23 cellular contexts compared by ENCODE assay signal in genomic region chr16:84965428-84966149, GRCh38. TPM values are rescaled to one million over a fixed set of nuclear protein-coding genes. Genes with fewer than 3 reads are reported as not detected.
A peak's percentile ranks its signal among the peaks of the same experiment; 100 is the strongest.
DNase-seq lines count a peak whose midpoint lies in the region; ATAC-seq, FAIRE-seq and TF ChIP-seq lines count a peak whose summit lies in the region.
"Had no signal": no experiment of that assay in that cellular context is flagged by ENCODE, and none has a peak within 500 bp of the region (broad histone marks: within the 10 kb centered on the region; RNA-seq: fewer than 3 reads in every experiment).

No MANE protein-coding gene starts in this region.

- no peak overlapping the region for H4K8ac ChIP-seq in IMR-90 (ENCODE audit: low read depth in 2 of 2, low read length in 2 of 2)

- H3K4me1 ChIP-seq in IMR-90 (ENCODE audit: control insufficient read depth, insufficient read depth, low read length): no peaks in the 10 kb centered on the region; the same call in 1 of the 2 replicates
- peaks cover 0 to 26% of the 10 kb centered on the region in 2 experiments; a peak in 2 of 5 replicates for H3K4me1 ChIP-seq in K562 (replicated peaks in 1 of 2; ENCODE audit: control insufficient read depth in 2 of 2, insufficient read depth in 2 of 2, low read length in 2 of 2)
- no peaks in the 10 kb centered on the region for H3K4me1 ChIP-seq in GM23248 (ENCODE audit: insufficient read depth)

- no peak overlapping the region for H3K4ac ChIP-seq in IMR-90 (ENCODE audit: low read depth, low read length)

- no peak overlapping the region for H3K18ac ChIP-seq in IMR-90 (ENCODE audit: low read depth, low read length)

- no peaks in the 10 kb centered on the region for H4K20me1 ChIP-seq in IMR-90 (ENCODE audit: insufficient read depth, low read length)
- peaks cover 6% of the 10 kb centered on the region for H4K20me1 ChIP-seq in K562 (replicated peaks; ENCODE audit: control insufficient read depth, insufficient read depth, low read length)
- no peaks in the 10 kb centered on the region for H4K20me1 ChIP-seq in GM23248 (ENCODE audit: insufficient read depth)

- TF ChIP-seq EP300 in K562 (IDR thresholded peaks at IDR 0.05; ENCODE audit: low read length): no peak

- H3K9ac ChIP-seq in IMR-90 (ENCODE audit: low read depth, low read length) (no peak overlapping the region), K562 (ENCODE audit: insufficient read depth in 1 of 2, low read depth in 2 of 2, low read length in 2 of 2) (no peak overlapping the region), GM23248 (no peak overlapping the region)
- H3K9ac ChIP-seq: BLaER1 treated with 17β-estradiol and CSF1 and Interleukin-3, amounts not matched to agents 10 nM and 100 nM had no signal

- TF ChIP-seq CTCF in IMR-90 (conservative IDR thresholded peaks at IDR 0.05; ENCODE audit: low read depth, low read length) (no peak), K562 (IDR thresholded peaks at IDR 0.05 in 2 of 3, conservative IDR thresholded peaks at IDR 0.05 in 1 of 3; ENCODE audit: insufficient read depth in 2 of 3, low read depth in 1 of 3, low read length in 3 of 3) (no peak), nephron (IDR thresholded peaks at IDR 0.05; ENCODE audit: unreplicated experiment in 3 of 3) (no peak), type B pancreatic cell (conservative IDR thresholded peaks at IDR 0.05) (no peak)

- no peak overlapping the region for H3K56ac ChIP-seq in IMR-90 (ENCODE audit: extremely low read depth, insufficient read depth, low read length)

- no peak for DNase-seq in IMR-90
- no peak for DNase-seq in K562 (ENCODE audit: extremely low read depth in 1 of 4, low spot score in 3 of 4)
- no peak for DNase-seq in type B pancreatic cell (ENCODE audit: extremely low spot score, unreplicated experiment)
- no peak for DNase-seq in GM23248
- no peak for DNase-seq in activated CD4-positive, alpha-beta T cell treated with anti-CD3 and anti-CD28 coated beads, Interleukin-2, amount 10 ng/mL, durations not matched to agents 7 days and 5 days
- no peak for DNase-seq in activated T-helper 2 cell treated with anti-CD3 and anti-CD28 coated beads, Interferon-gamma antibody, Interleukin-2, Interleukin-4, amounts not matched to agents 10 μg/mL and 5 μg/mL and 100 μg/mL, durations not matched to agents 14 hours and 24 hours and 36 hours (ENCODE audit: low spot score)
- DNase-seq: Calu3; CD8-positive, alpha-beta T cell; HFFc6; Karpas-422; NCI-H1048; NCI-H1436; NCI-H1930; NCI-H345; NCI-H524 treated with DMSO at 0.1 percent for 48 hours; PC-3; RPMI8226; SHP77 treated with DMSO at 0.1 percent for 48 hours had no signal

- no peak overlapping the region for H3K23ac ChIP-seq in IMR-90 (ENCODE audit: low read depth, low read length)

- BruUV-seq in IMR-90 (replicated peaks; lab: Mats Ljungman, UMichigan) (no TSS peak), K562 (replicated peaks; lab: Mats Ljungman, UMichigan) (no TSS peak)

- 0 out of 3 replicates have a peak overlapping the region, but pooled peaks have one; percentile 26 for H2BK15ac ChIP-seq in IMR-90 (ENCODE audit: low read depth, low read length)

- H2BK20ac ChIP-seq in IMR-90 (ENCODE audit: low read depth, low read length): no peak overlapping the region

- H2AK5ac ChIP-seq in IMR-90 (ENCODE audit: low read depth, low read length): peak overlapping the region; percentile 89

- CTCF ChIA-PET in IMR-90 (lab: Yijun Ruan, JAX) (interaction anchor here (0.8 to 1.2 kb wide), 2 partner anchors 13 to 211 kb away, joined by 3 read pairs; no protein-coding TSS in a partner anchor), K562 (lab: Yijun Ruan, JAX; ENCODE audit: low intra/inter-chr PET ratio) (no interaction called here)
- CTCF ChIA-PET in activated CD4-positive, alpha-beta T cell treated with anti-CD3 and anti-CD28 coated beads, Interleukin-2, amount 10 ng/mL, durations not matched to agents 7 days and 5 days (lab: Charles Lee): no interaction called here

- 92 to 99% methylated on average over 23 to 32 of the region's 35 CpGs for WGBS in IMR-90 (ENCODE audit: extremely low coverage in 2 of 2, insufficient read length in 1 of 2), 2 experiments
- WGBS in K562 (ENCODE audit: insufficient coverage, low coverage, missing lambda C conversion rate): 78% methylated on average over 34 of the region's 35 CpGs
- 91 to 96% methylated on average over 26 to 35 of the region's 35 CpGs for WGBS in GM23248 (ENCODE audit: low coverage in 1 of 2, low lambda C conversion rate in 2 of 2, missing lambda C conversion rate in 2 of 2), 2 experiments

- TF ChIP-seq POLR2A in IMR-90 (IDR thresholded peaks at IDR 0.05; ENCODE audit: low read depth, low read length) (no peak), K562 (conservative IDR thresholded peaks at IDR 0.05) (no peak)

- POLR2A ChIA-PET in IMR-90 (lab: Charles Lee; ENCODE audit: unreplicated experiment) (no interaction called here), K562 (lab: Yijun Ruan, JAX) (interaction anchor here (1.7 kb wide), 1 partner anchor 12 kb away, joined by 7 read pairs; no protein-coding TSS in a partner anchor)
- POLR2A ChIA-PET in activated CD4-positive, alpha-beta T cell treated with anti-CD3 and anti-CD28 coated beads, Interleukin-2, amount 10 ng/mL, durations not matched to agents 7 days and 5 days (lab: Charles Lee): no interaction called here

- H3K4me1 Mint-ChIP-seq in nephron (peaks cover 33% of the 10 kb centered on the region), type B pancreatic cell (ENCODE audit: unreplicated experiment) (peaks cover 28% of the 10 kb centered on the region)
- H3K4me1 Mint-ChIP-seq in activated CD4-positive, alpha-beta T cell treated with anti-CD3 and anti-CD28 coated beads, Interleukin-2, amount 10 ng/mL, durations not matched to agents 7 days and 5 days: peaks cover 4% of the 10 kb centered on the region
- H3K4me1 Mint-ChIP-seq in activated T-helper 2 cell treated with anti-CD3 and anti-CD28 coated beads, Interferon-gamma antibody, Interleukin-2, Interleukin-4, amounts not matched to agents 10 μg/mL and 5 μg/mL and 100 μg/mL, durations not matched to agents 14 hours and 24 hours and 36 hours (ENCODE audit: low read depth): peaks cover under 1% of the 10 kb centered on the region

- H2BK5ac ChIP-seq in IMR-90 (ENCODE audit: low read depth, low read length, poor library complexity, severe bottlenecking): no peak overlapping the region

- no peaks in the 10 kb centered on the region for H3K79me2 ChIP-seq in K562 (ENCODE audit: control insufficient read depth, insufficient read depth, low read length)
- no peaks in the 10 kb centered on the region for H3K79me2 ChIP-seq in GM23248 (ENCODE audit: insufficient read depth)

- H2AFZ ChIP-seq in IMR-90 (replicated peaks; ENCODE audit: low read length, poor library complexity) (peak overlapping the region; percentile 32), K562 (ENCODE audit: low read depth, low read length) (no peak overlapping the region), GM23248 (no peak overlapping the region)

- no peak overlapping the region for H3K4me3 Mint-ChIP-seq in nephron
- H3K4me3 Mint-ChIP-seq in type B pancreatic cell: peak overlapping the region; percentile 23
- H3K4me3 Mint-ChIP-seq in activated CD4-positive, alpha-beta T cell treated with anti-CD3 and anti-CD28 coated beads, Interleukin-2, amount 10 ng/mL, durations not matched to agents 7 days and 5 days: no peak overlapping the region
- no peak overlapping the region for H3K4me3 Mint-ChIP-seq in activated T-helper 2 cell treated with anti-CD3 and anti-CD28 coated beads, Interferon-gamma antibody, Interleukin-2, Interleukin-4, amounts not matched to agents 10 μg/mL and 5 μg/mL and 100 μg/mL, durations not matched to agents 14 hours and 24 hours and 36 hours (ENCODE audit: low read depth)
- H3K4me3 Mint-ChIP-seq: CD8-positive, alpha-beta T cell; HFFc6 had no signal

- H3K9me1 ChIP-seq in IMR-90 (ENCODE audit: insufficient read depth, low read length) (peaks cover 10% of the 10 kb centered on the region), K562 (ENCODE audit: control insufficient read depth, insufficient read depth, low read length) (no peaks in the 10 kb centered on the region)

- H3K36me3 Mint-ChIP-seq in nephron (ENCODE audit: low read depth) (no peaks in the 10 kb centered on the region), type B pancreatic cell (no peaks in the 10 kb centered on the region)
- H3K36me3 Mint-ChIP-seq in activated CD4-positive, alpha-beta T cell treated with anti-CD3 and anti-CD28 coated beads, Interleukin-2, amount 10 ng/mL, durations not matched to agents 7 days and 5 days (ENCODE audit: low read depth): peaks cover 2% of the 10 kb centered on the region
- H3K36me3 Mint-ChIP-seq in activated T-helper 2 cell treated with anti-CD3 and anti-CD28 coated beads, Interferon-gamma antibody, Interleukin-2, Interleukin-4, amounts not matched to agents 10 μg/mL and 5 μg/mL and 100 μg/mL, durations not matched to agents 14 hours and 24 hours and 36 hours (ENCODE audit: low read depth): no peaks in the 10 kb centered on the region
- H3K36me3 Mint-ChIP-seq: CD8-positive, alpha-beta T cell had no signal

- in situ Hi-C loops in IMR-90 (cut with MboI; ENCODE audit: low sequenced_read_pairs) (loop anchor here (5.0 to 25.0 kb wide), 2 partner anchors 208 to 328 kb away; partner anchors contain the start of gene KLHL36), K562 (cut with MboI) (loop anchor here (5.0 kb wide), 1 partner anchor 208 kb away; no protein-coding TSS in a partner anchor), GM23248 (cut with MboI) (loop anchor here (10.0 kb wide), 1 partner anchor 211 kb away; no protein-coding TSS in a partner anchor)

- peaks cover 0 to under 1% of the 10 kb centered on the region in 2 experiments; a peak in 2 of 4 replicates for H3K79me1 ChIP-seq in IMR-90 (ENCODE audit: low read depth in 1 of 2, low read length in 2 of 2)

- dilution Hi-C loops in IMR-90 (cut with HindIII; ENCODE audit: low sequenced_read_pairs, unreplicated experiment): no loop called here

- no peak overlapping the region for H4K5ac ChIP-seq in IMR-90 (ENCODE audit: low read depth, low read length)

- no peaks in the 10 kb centered on the region for H3K9me3 ChIP-seq in IMR-90 (ENCODE audit: control insufficient read depth, insufficient read depth, low read length)
- peaks cover 5% of the 10 kb centered on the region; the same call in 1 of the 2 replicates for H3K9me3 ChIP-seq in K562 (replicated peaks; ENCODE audit: control insufficient read depth, insufficient read depth, low read depth, low read length)
- no peaks in the 10 kb centered on the region for H3K9me3 ChIP-seq in GM23248 (ENCODE audit: low read depth)
- H3K9me3 ChIP-seq: BLaER1 treated with 17β-estradiol and CSF1 and Interleukin-3, amounts not matched to agents 10 nM and 100 nM had no signal

- TF ChIP-seq RAD21 in IMR-90 (IDR thresholded peaks at IDR 0.05; ENCODE audit: low read length) (no peak), K562 (CRISPR knock-in tag; conservative IDR thresholded peaks at IDR 0.05 in 1 of 2, IDR thresholded peaks at IDR 0.05 in 1 of 2) (no peak)

- H2AK9ac ChIP-seq in IMR-90 (replicated peaks; ENCODE audit: low read depth, low read length, poor library complexity): no peak overlapping the region

- H3K27me3 Mint-ChIP-seq in nephron (ENCODE audit: low read depth) (peaks cover 31% of the 10 kb centered on the region), type B pancreatic cell (no peaks in the 10 kb centered on the region)
- no peaks in the 10 kb centered on the region for H3K27me3 Mint-ChIP-seq in activated CD4-positive, alpha-beta T cell treated with anti-CD3 and anti-CD28 coated beads, Interleukin-2, amount 10 ng/mL, durations not matched to agents 7 days and 5 days
- H3K27me3 Mint-ChIP-seq in activated T-helper 2 cell treated with anti-CD3 and anti-CD28 coated beads, Interferon-gamma antibody, Interleukin-2, Interleukin-4, amounts not matched to agents 10 μg/mL and 5 μg/mL and 100 μg/mL, durations not matched to agents 14 hours and 24 hours and 36 hours (ENCODE audit: low read depth): peaks cover 2% of the 10 kb centered on the region

- no peaks in the 10 kb centered on the region for H3K9me2 ChIP-seq in GM23248 (ENCODE audit: insufficient read depth)

- no peaks in the 10 kb centered on the region for H3F3A ChIP-seq in GM23248 (ENCODE audit: insufficient read depth)

- H3K27me3 ChIP-seq in IMR-90 (ENCODE audit: control insufficient read depth, insufficient read depth, low read length): peaks cover 9% of the 10 kb centered on the region; the same call in 1 of the 2 replicates
- peaks cover 14 to 40% of the 10 kb centered on the region in 2 experiments; a peak in 4 of 5 replicates for H3K27me3 ChIP-seq in K562 (ENCODE audit: control insufficient read depth in 2 of 2, insufficient read depth in 2 of 2, low read length in 2 of 2)
- no peaks in the 10 kb centered on the region for H3K27me3 ChIP-seq in GM23248 (replicated peaks; ENCODE audit: insufficient read depth)

- no peaks in the 10 kb centered on the region for H3K36me3 ChIP-seq in IMR-90 (ENCODE audit: control insufficient read depth, insufficient read depth, low read length)
- no peaks in the 10 kb centered on the region for H3K36me3 ChIP-seq in K562 (ENCODE audit: control insufficient read depth, insufficient read depth, low read length)
- H3K36me3 ChIP-seq in GM23248 (ENCODE audit: low read depth): no peaks in the 10 kb centered on the region
- H3K36me3 ChIP-seq: BLaER1 treated with 17β-estradiol and CSF1 and Interleukin-3, amounts not matched to agents 10 nM and 100 nM had no signal

- no peaks in the 10 kb centered on the region for H3K9me3 Mint-ChIP-seq in nephron
- no peaks in the 10 kb centered on the region for H3K9me3 Mint-ChIP-seq in type B pancreatic cell
- peaks cover 9% of the 10 kb centered on the region for H3K9me3 Mint-ChIP-seq in activated CD4-positive, alpha-beta T cell treated with anti-CD3 and anti-CD28 coated beads, Interleukin-2, amount 10 ng/mL, durations not matched to agents 7 days and 5 days
- H3K9me3 Mint-ChIP-seq in activated T-helper 2 cell treated with anti-CD3 and anti-CD28 coated beads, Interferon-gamma antibody, Interleukin-2, Interleukin-4, amounts not matched to agents 10 μg/mL and 5 μg/mL and 100 μg/mL, durations not matched to agents 14 hours and 24 hours and 36 hours: peaks cover 9% of the 10 kb centered on the region
- H3K9me3 Mint-ChIP-seq: CD8-positive, alpha-beta T cell had no signal

- H4K91ac ChIP-seq in IMR-90 (ENCODE audit: insufficient read depth, low read depth, low read length): no peak overlapping the region

- H3K27ac Mint-ChIP-seq in nephron (peak overlapping the region in 2 of 3 experiments; percentile 18 to 54), type B pancreatic cell (peak overlapping the region; percentile 10)
- no peak overlapping the region for H3K27ac Mint-ChIP-seq in activated CD4-positive, alpha-beta T cell treated with anti-CD3 and anti-CD28 coated beads, Interleukin-2, amount 10 ng/mL, durations not matched to agents 7 days and 5 days
- H3K27ac Mint-ChIP-seq in activated T-helper 2 cell treated with anti-CD3 and anti-CD28 coated beads, Interferon-gamma antibody, Interleukin-2, Interleukin-4, amounts not matched to agents 10 μg/mL and 5 μg/mL and 100 μg/mL, durations not matched to agents 14 hours and 24 hours and 36 hours: no peak overlapping the region
- H3K27ac Mint-ChIP-seq: CD8-positive, alpha-beta T cell; HFFc6 had no signal

- H3K14ac ChIP-seq in IMR-90 (replicated peaks; ENCODE audit: low read depth, low read length): no peak overlapping the region

- peak; percentile 54 for FAIRE-seq in K562 (lab: Jason Lieb, UNC)
- FAIRE-seq: GM12892, GM18507, H54 had no signal

- ATAC-seq in IMR-90 (ENCODE audit: low read depth): no peak
- no peak for ATAC-seq in K562
- ATAC-seq: CD8-positive, alpha-beta T cell; PC-3 had no signal

- no peak overlapping the region for H2BK120ac ChIP-seq in IMR-90 (ENCODE audit: low read depth, low read length)

- no peak overlapping the region for H3K4me3 ChIP-seq in IMR-90 (ENCODE audit: insufficient read depth, low read depth, low read length)
- no peak overlapping the region for H3K4me3 ChIP-seq in K562
- H3K4me3 ChIP-seq in GM23248: no peak overlapping the region
- H3K4me3 ChIP-seq: BLaER1 treated with 17β-estradiol and CSF1 and Interleukin-3, amounts not matched to agents 10 nM and 100 nM had no signal

- intact Hi-C loops in IMR-90 (cut with micrococcal nuclease) (loop anchor here (10.0 kb wide), 1 partner anchor 451 kb away; no protein-coding TSS in a partner anchor), K562 (cut with micrococcal nuclease) (no loop called here)
- intact Hi-C loops in activated T-helper 2 cell treated with anti-CD3 and anti-CD28 coated beads, Interferon-gamma antibody, Interleukin-2, Interleukin-4, amounts not matched to agents 10 μg/mL and 5 μg/mL and 100 μg/mL, durations not matched to agents 14 hours and 24 hours and 36 hours (cut with micrococcal nuclease): no loop called here

- H3K27ac ChIP-seq in IMR-90 (ENCODE audit: insufficient read depth, low read length): no peak overlapping the region
- H3K27ac ChIP-seq in K562 (ENCODE audit: extremely low read depth, low read depth, low read length): no peak overlapping the region
- H3K27ac ChIP-seq in GM23248: no peak overlapping the region
- H3K27ac ChIP-seq: BLaER1 treated with 17β-estradiol and CSF1 and Interleukin-3, amounts not matched to agents 10 nM and 100 nM had no signal

- no peak overlapping the region for H3K4me2 ChIP-seq in IMR-90 (ENCODE audit: low read depth, low read length)
- no peak overlapping the region for H3K4me2 ChIP-seq in K562 (ENCODE audit: insufficient read depth, low read length)
- no peak overlapping the region for H3K4me2 ChIP-seq in GM23248 (ENCODE audit: unreplicated experiment)
- H3K4me2 ChIP-seq: BLaER1 treated with 17β-estradiol and CSF1 and Interleukin-3, amounts not matched to agents 10 nM and 100 nM had no signal

RNA-seq across cellular contexts. Expression of gene ZDHHC7, which starts 45.7 kb away (rescaled TPM):
- total RNA-seq in IMR-90 (2012; rRNA removed) (80.1 and 81.1 TPM in 2 replicates), K562 (2014; rRNA removed) (37.4 and 42.5 TPM in 2 replicates), K562 (2014; rRNA removed; fragmentation: Illumina TruSeq; extraction: Trizol) (37.2 and 38.1 TPM in 2 replicates), K562 (2015; rRNA removed; fragmentation: Illumina TruSeq; extraction: Trizol) (44.5 and 44.6 TPM in 2 replicates), K562 (2021) (45.7 and 47.0 TPM in 2 replicates), type B pancreatic cell (ENCODE audit: low replicate concordance) (47.1 and 55.0 TPM in 2 replicates)
- polyA plus RNA-seq in IMR-90 (2012; rRNA removed) (97.1 and 104 TPM in 2 replicates), K562 (2011; rRNA removed) (36.5 and 42.5 TPM in 2 replicates), K562 (2014; fragmentation: Illumina TruSeq; extraction: Trizol) (48.2 and 49.7 TPM in 2 replicates), K562 (2014; fragmentation: Nextera tagmentation; extraction: Ambion mirVana) (1 to 10 TPM; 1.7 to 1.8 TPM), K562 (2014; rRNA removed) (31.3 and 39.8 TPM in 2 replicates), GM23248 (2016; fragmentation: Nextera tagmentation; extraction: Ambion mirVana) (39.3 and 39.9 TPM in 2 replicates)
- polyA plus RNA-seq in IMR-90 (2012; cell fraction: cytosol; rRNA removed): 86.7 and 88.8 TPM in 2 replicates
- polyA plus RNA-seq in IMR-90 (2012; cell fraction: nucleus; rRNA removed; ENCODE audit: low replicate concordance): 63.2 and 114 TPM in 2 replicates
- total RNA-seq in K562 (2011; cell fraction: chromatin; rRNA removed; ENCODE audit: low replicate concordance): 116 and 182 TPM in 2 replicates
- total RNA-seq in K562 (2011; cell fraction: nucleolus; rRNA removed): 70.2 and 72.6 TPM in 2 replicates
- total RNA-seq in K562 (2011; cell fraction: nucleoplasm; rRNA removed): 82.7 and 89.1 TPM in 2 replicates
- 43.9 and 59.7 TPM in 2 replicates for polyA plus RNA-seq in K562 (2011; cell fraction: cytosol; rRNA removed)
- 78.8 and 96.8 TPM in 2 replicates for polyA plus RNA-seq in K562 (2011; cell fraction: nucleus; rRNA removed)
- polyA plus RNA-seq in K562 (2012): 37.6 and 39.5 TPM in 2 replicates
- 22.4 and 22.5 TPM in 2 replicates for polyA minus RNA-seq in K562 (2011; rRNA and poly(A)+ RNA removed)
- 14.8 and 19.9 TPM in 2 replicates for polyA minus RNA-seq in K562 (2011; cell fraction: cytosol; rRNA and poly(A)+ RNA removed)
- 17.2 and 23.5 TPM in 2 replicates for polyA minus RNA-seq in K562 (2011; cell fraction: nucleus; rRNA and poly(A)+ RNA removed)
- total RNA-seq in GM23248 (2014; rRNA removed; shearing (Covaris generic)): 71.8 and 95.2 TPM in 2 replicates
- 10 to 100 TPM; 30.7 to 33.9 TPM for total RNA-seq in activated CD4-positive, alpha-beta T cell treated with anti-CD3 and anti-CD28 coated beads, Interleukin-2, amount 10 ng/mL, durations not matched to agents 7 days and 5 days
- 29.1 and 30.0 TPM in 2 replicates for total RNA-seq in activated T-helper 2 cell treated with anti-CD3 and anti-CD28 coated beads, Interferon-gamma antibody, Interleukin-2, Interleukin-4, amounts not matched to agents 10 μg/mL and 5 μg/mL and 100 μg/mL, durations not matched to agents 14 hours and 24 hours and 36 hours

Comparison
In these comparisons a context has a peak if more than half of its experiments do, and no peak if none do; other contexts are left out.
1. H3K27ac Mint-ChIP-seq: peak in nephron (2 of 3) and type B pancreatic cell (single experiment); none in activated CD4-positive, alpha-beta T cell treated with anti-CD3 and anti-CD28 coated beads, Interleukin-2, amount 10 ng/mL, durations not matched to agents 7 days and 5 days (single experiment) and activated T-helper 2 cell treated with anti-CD3 and anti-CD28 coated beads, Interferon-gamma antibody, Interleukin-2, Interleukin-4, amounts not matched to agents 10 μg/mL and 5 μg/mL and 100 μg/mL, durations not matched to agents 14 hours and 24 hours and 36 hours (single experiment).